Comparison of ENCODE assay signal across 2 cellular contexts in genomic region chr18:10261315-10262276, GRCh38.
TF ChIP-seq lines count a peak whose summit lies in the region.

No MANE protein-coding gene starts in this region.

TF ChIP-seq in HCT116, 20 proteins besides CTCF, POLR2A, EP300 and RAD21:
- TF ChIP-seq CEBPB (IDR thresholded peaks at IDR 0.05; ENCODE audit: low read depth) (no peak), REST (IDR thresholded peaks at IDR 0.05; ENCODE audit: low read depth) (no peak), YY1 (IDR thresholded peaks at IDR 0.05; ENCODE audit: extremely low read depth, insufficient replicate concordance, low read depth, low read length) (no peak), TCF7L2 (IDR thresholded peaks at IDR 0.05; ENCODE audit: borderline replicate concordance, extremely low read depth, insufficient read depth, insufficient read length) (no peak), SIN3A (IDR thresholded peaks at IDR 0.05; ENCODE audit: low read depth) (no peak), MAX (IDR thresholded peaks at IDR 0.05) (no peak), FOSL1 (IDR thresholded peaks at IDR 0.05; ENCODE audit: low read depth) (no peak), ZBTB33 (IDR thresholded peaks at IDR 0.05; ENCODE audit: extremely low read depth, insufficient replicate concordance, low read length) (no peak), ZFX (IDR thresholded peaks at IDR 0.05) (no peak), EZH2 (IDR thresholded peaks at IDR 0.05) (no peak), JUND (IDR thresholded peaks at IDR 0.05) (no peak), POLR2AphosphoS5 (IDR thresholded peaks at IDR 0.05; ENCODE audit: low read depth, low read length) (no peak), SRF (IDR thresholded peaks at IDR 0.05; ENCODE audit: low read depth) (no peak), ZNF274 (IDR thresholded peaks at IDR 0.05; ENCODE audit: low read depth, low read length) (no peak), EZH2phosphoT487 (IDR thresholded peaks at IDR 0.05; ENCODE audit: borderline replicate concordance) (no peak), CBX3 (IDR thresholded peaks at IDR 0.05; ENCODE audit: low read depth) (no peak)

TF ChIP-seq in K562, 482 proteins besides CTCF, POLR2A, EP300 and RAD21 (continues in another document):
- TF ChIP-seq ZNF239 (CRISPR knock-in tag; IDR thresholded peaks at IDR 0.05) (no peak), ATF4 (CRISPR knock-in tag; IDR thresholded peaks at IDR 0.05) (peak; percentile 84), CBX8 (IDR thresholded peaks at IDR 0.05; ENCODE audit: borderline replicate concordance, extremely low read depth, low read depth, low read length, poor library complexity, severe bottlenecking) (no peak), ZNF134 (CRISPR knock-in tag; conservative IDR thresholded peaks at IDR 0.05) (no peak), GABPA (tag; conservative IDR thresholded peaks at IDR 0.05; ENCODE audit: low read depth) (peak; percentile 72), TRIM28 (IDR thresholded peaks at IDR 0.05) (no peak), ZNF584 (CRISPR knock-in tag; IDR thresholded peaks at IDR 0.05; ENCODE audit: low read depth) (peak; percentile 72; the same call in 1 of the 2 replicates), ZNF395 (CRISPR knock-in tag; IDR thresholded peaks at IDR 0.05) (0 out of 2 replicates have a peak, but pooled peaks have one; percentile 28), ZFX (CRISPR knock-in tag; IDR thresholded peaks at IDR 0.05) (no peak), CEBPG (CRISPR knock-in tag; IDR thresholded peaks at IDR 0.05) (no peak), CEBPG (tag; conservative IDR thresholded peaks at IDR 0.05 in 1 of 2, IDR thresholded peaks at IDR 0.05 in 1 of 2) (peak; percentile 26 to 79; a peak in 2 of 4 replicates), BRF2 (IDR thresholded peaks at IDR 0.05; ENCODE audit: borderline replicate concordance, insufficient read depth, insufficient read length) (no peak), SNIP1 (IDR thresholded peaks at IDR 0.05; ENCODE audit: low read depth) (no peak), THAP7 (CRISPR knock-in tag; IDR thresholded peaks at IDR 0.05) (no peak), ZNF766 (CRISPR knock-in tag; conservative IDR thresholded peaks at IDR 0.05) (peak; percentile 29; the same call in 1 of the 2 replicates), E2F1 (CRISPR knock-in tag; IDR thresholded peaks at IDR 0.05) (no peak), DEAF1 (CRISPR knock-in tag; IDR thresholded peaks at IDR 0.05) (no peak), MEF2D (tag; conservative IDR thresholded peaks at IDR 0.05; ENCODE audit: low read depth) (no peak), COPS2 (conservative IDR thresholded peaks at IDR 0.05) (no peak), NR2C2 (CRISPR knock-in tag; IDR thresholded peaks at IDR 0.05) (no peak), NR2C2 (tag; IDR thresholded peaks at IDR 0.05) (peak; percentile 86; the same call in 1 of the 2 replicates), ATF3 (IDR thresholded peaks at IDR 0.05) (peak; percentile 47; the same call in 1 of the 2 replicates), ATF3 (CRISPR knock-in tag; conservative IDR thresholded peaks at IDR 0.05) (no peak), ZNF449 (CRISPR knock-in tag; IDR thresholded peaks at IDR 0.05) (0 out of 2 replicates have a peak, but pooled peaks have one; percentile 18), ZFP1 (CRISPR knock-in tag; IDR thresholded peaks at IDR 0.05) (no peak), ZEB2 (IDR thresholded peaks at IDR 0.05) (no peak), ZBTB12 (CRISPR knock-in tag; IDR thresholded peaks at IDR 0.05) (0 out of 2 replicates have a peak, but pooled peaks have one; percentile 25), ZBTB17 (CRISPR knock-in tag; IDR thresholded peaks at IDR 0.05) (0 out of 2 replicates have a peak, but pooled peaks have one; percentile 42), ELF1 (tag; IDR thresholded peaks at IDR 0.05) (peak; percentile 29; the same call in 1 of the 2 replicates), XRCC3 (IDR thresholded peaks at IDR 0.05) (no peak), PYGO2 (tag; IDR thresholded peaks at IDR 0.05) (no peak), ATF7 (IDR thresholded peaks at IDR 0.05) (0 out of 2 replicates have a peak, but pooled peaks have one; percentile 37), BMI1 (IDR thresholded peaks at IDR 0.05; ENCODE audit: low read length) (no peak), SMAD3 (CRISPR knock-in tag; conservative IDR thresholded peaks at IDR 0.05) (0 out of 2 replicates have a peak, but pooled peaks have one; percentile 14), SMC3 (conservative IDR thresholded peaks at IDR 0.05; ENCODE audit: insufficient read depth, low read depth, low read length) (no peak), GTF2B (IDR thresholded peaks at IDR 0.05; ENCODE audit: extremely low read depth, insufficient read length) (no peak), CREBBP (IDR thresholded peaks at IDR 0.05; ENCODE audit: low read depth, low read length) (no peak), HBP1 (CRISPR knock-in tag; IDR thresholded peaks at IDR 0.05) (0 out of 2 replicates have a peak, but pooled peaks have one; percentile 27), ZNF232 (CRISPR knock-in tag; IDR thresholded peaks at IDR 0.05) (no peak), ZNF830 (CRISPR knock-in tag; IDR thresholded peaks at IDR 0.05) (no peak), NR2C1 (IDR thresholded peaks at IDR 0.05) (no peak), NR2C1 (tag; IDR thresholded peaks at IDR 0.05) (peak; percentile 47; the same call in 1 of the 2 replicates), POLR2H (tag; IDR thresholded peaks at IDR 0.05; ENCODE audit: low read depth) (peak; percentile 81), ZSCAN29 (IDR thresholded peaks at IDR 0.05) (no peak), FOXP1 (CRISPR knock-in tag; IDR thresholded peaks at IDR 0.05) (no peak), ATF1 (CRISPR knock-in tag; IDR thresholded peaks at IDR 0.05) (no peak), ATF1 (tag; IDR thresholded peaks at IDR 0.05) (peak; percentile 23; the same call in 1 of the 2 replicates), BRD9 (IDR thresholded peaks at IDR 0.05; ENCODE audit: low read depth, partially characterized antibody) (no peak), CXXC5 (CRISPR knock-in tag; IDR thresholded peaks at IDR 0.05) (no peak)
